10 cellular contexts compared by ENCODE assay signal in the genomic region with DNA sequence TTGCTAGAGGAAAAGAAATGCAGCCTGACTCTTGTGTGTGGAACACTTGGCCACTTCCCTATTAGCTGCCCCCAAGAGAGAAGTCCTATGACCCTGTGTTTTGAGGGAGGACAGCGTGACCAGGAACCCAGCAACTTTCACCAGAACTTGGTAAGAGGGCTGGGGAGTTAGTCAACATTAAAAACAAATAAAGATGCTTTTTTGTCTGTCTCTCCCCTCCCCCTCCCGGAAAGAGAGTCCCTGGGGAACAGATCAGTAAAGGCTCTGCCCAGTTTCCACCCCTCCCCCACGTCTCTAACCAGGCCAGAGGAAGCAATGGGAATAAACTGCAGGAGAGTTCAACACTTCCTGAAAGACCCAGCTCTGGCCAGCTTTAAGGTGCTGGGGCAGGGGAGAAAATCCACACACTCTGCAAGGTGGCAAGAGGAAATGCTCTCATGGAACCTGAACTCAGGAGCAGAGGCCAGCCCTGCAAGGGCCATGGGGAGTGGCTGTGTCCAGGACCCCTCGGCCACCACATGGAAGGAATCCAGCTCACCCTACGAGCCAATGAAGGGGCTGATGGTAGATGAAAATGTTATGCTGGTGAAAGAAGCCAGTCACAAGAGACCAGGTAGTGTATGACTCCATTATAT. TPM values are rescaled to one million over a fixed set of nuclear protein-coding genes. Genes with fewer than 3 reads are reported as not detected.
DNase-seq lines count a peak whose midpoint lies in the region; ATAC-seq and TF ChIP-seq lines count a peak whose summit lies in the region.
"Had no signal": no experiment of that assay in that cellular context is flagged by ENCODE, and none has a peak within 500 bp of the region (broad histone marks: within the 10 kb centered on the region; RNA-seq: fewer than 3 reads in every experiment).

No MANE protein-coding gene starts in this region.

- ATAC-seq in CD4-positive, alpha-beta T cell (ENCODE audit: poor library complexity) = no peak

- in situ Hi-C loops in GM13977 (cut with MboI; ENCODE audit: low pct_unique_long_range_greater_than_20kb, low sequenced_read_pairs, unreplicated experiment) = no loop called here

- POLR2A ChIA-PET in CD4-positive, alpha-beta T cell (lab: Charles Lee) = no interaction called here

- no peak overlapping the region for H3K4me3 Mint-ChIP-seq in Calu3 (ENCODE audit: low read depth, unreplicated experiment)
- H3K4me3 Mint-ChIP-seq in CD4-positive, alpha-beta T cell = no peak overlapping the region
- H3K4me3 Mint-ChIP-seq: activated CD4-positive, alpha-beta T cell treated with anti-CD3 and anti-CD28 coated beads, Interleukin-2, amount 10 ng/mL, durations not matched to agents 7 days and 5 days had no signal

- TF ChIP-seq CTCF in fibroblast of the aortic adventitia (IDR thresholded peaks at IDR 0.05; ENCODE audit: insufficient read depth, low read length) (no peak), Calu3 (IDR thresholded peaks at IDR 0.05; ENCODE audit: unreplicated experiment) (no peak), GM13977 (IDR thresholded peaks at IDR 0.05; ENCODE audit: extremely low read depth, insufficient read depth, missing control alignments) (no peak)
- TF ChIP-seq CTCF in CD4-positive, alpha-beta T cell (IDR thresholded peaks at IDR 0.05) = no peak

- H3K9me3 Mint-ChIP-seq in Calu3 (ENCODE audit: low read depth, unreplicated experiment) = no peaks in the 10 kb centered on the region
- H3K9me3 Mint-ChIP-seq in CD4-positive, alpha-beta T cell = no peaks in the 10 kb centered on the region

- H3K36me3 ChIP-seq in muscle layer of duodenum (ENCODE audit: control insufficient read depth in 1 of 2, insufficient read depth in 2 of 2, low read length in 2 of 2) = no peaks in the 10 kb centered on the region

- intact Hi-C loops in Calu3 (cut with micrococcal nuclease; ENCODE audit: unreplicated experiment) = no loop called here
- intact Hi-C loops in CD4-positive, alpha-beta T cell (cut with DNase I, micrococcal nuclease) = no loop called here

- CTCF ChIA-PET in Calu3 (lab: Charles Lee) = no interaction called here
- CTCF ChIA-PET in CD4-positive, alpha-beta T cell (lab: Charles Lee) = no interaction called here

- H3K27ac ChIP-seq in muscle layer of duodenum (ENCODE audit: low read length) = peak overlapping the region; percentile 44
- no peak overlapping the region for H3K27ac ChIP-seq in CD4-positive, alpha-beta T cell (ENCODE audit: low read depth, low read length)

- DNase-seq in SKM-1 treated with dmso at 0.1 percent for 144 hours (lab: John Stamatoyannopoulos, UW; ENCODE audit: unreplicated experiment) (peak; percentile 33), SKM-1 (lab: John Stamatoyannopoulos, UW; ENCODE audit: unreplicated experiment) (no peak), fibroblast of the aortic adventitia (ENCODE audit: low read depth) (peak; percentile 45), Calu3 (no peak), GM13977 (ENCODE audit: low spot score) (no peak), EL (no peak)
- no peak for DNase-seq in CD4-positive, alpha-beta T cell
- DNase-seq: activated CD4-positive, alpha-beta T cell treated with anti-CD3 and anti-CD28 coated beads, Interleukin-2, amount 10 ng/mL, durations not matched to agents 7 days and 5 days; central memory CD4-positive, alpha-beta T cell had no signal

- H3K4me3 ChIP-seq in fibroblast of the aortic adventitia (ENCODE audit: low read depth, low read length) (no peak overlapping the region), muscle layer of duodenum (ENCODE audit: low read depth in 1 of 2, low read length in 2 of 2) (no peak overlapping the region)

- H3K4me1 Mint-ChIP-seq in Calu3 (ENCODE audit: low read depth, unreplicated experiment) = no peaks in the 10 kb centered on the region
- H3K4me1 Mint-ChIP-seq in CD4-positive, alpha-beta T cell (ENCODE audit: low read depth) = no peaks in the 10 kb centered on the region
- H3K4me1 Mint-ChIP-seq: activated CD4-positive, alpha-beta T cell treated with anti-CD3 and anti-CD28 coated beads, Interleukin-2, amount 10 ng/mL, durations not matched to agents 7 days and 5 days had no signal

- no peaks in the 10 kb centered on the region for H3K27me3 ChIP-seq in muscle layer of duodenum (ENCODE audit: low read depth, low read length)
- H3K27me3 ChIP-seq in CD4-positive, alpha-beta T cell (ENCODE audit: control insufficient read depth, insufficient read depth, low read length) = no peaks in the 10 kb centered on the region

- H3K27me3 Mint-ChIP-seq in Calu3 (ENCODE audit: unreplicated experiment) = peaks cover 24% of the 10 kb centered on the region
- no peaks in the 10 kb centered on the region for H3K27me3 Mint-ChIP-seq in CD4-positive, alpha-beta T cell

- no peak overlapping the region for H3K27ac Mint-ChIP-seq in Calu3 (ENCODE audit: unreplicated experiment)
- no peak overlapping the region for H3K27ac Mint-ChIP-seq in CD4-positive, alpha-beta T cell
- H3K27ac Mint-ChIP-seq: activated CD4-positive, alpha-beta T cell treated with anti-CD3 and anti-CD28 coated beads, Interleukin-2, amount 10 ng/mL, durations not matched to agents 7 days and 5 days had no signal

- H3K4me1 ChIP-seq in muscle layer of duodenum (ENCODE audit: control insufficient read depth in 1 of 2, insufficient read depth in 2 of 2, low read length in 2 of 2) = peaks cover 27 to 30% of the 10 kb centered on the region in 2 donors

- no peaks in the 10 kb centered on the region for H3K36me3 Mint-ChIP-seq in Calu3 (ENCODE audit: insufficient read depth, unreplicated experiment)
- no peaks in the 10 kb centered on the region for H3K36me3 Mint-ChIP-seq in CD4-positive, alpha-beta T cell (ENCODE audit: low read depth)

- BruUV-seq in Calu3 (replicated peaks; lab: Mats Ljungman, UMichigan) = no TSS peak

- no peaks in the 10 kb centered on the region for H3K9me3 ChIP-seq in muscle layer of duodenum (ENCODE audit: control insufficient read depth in 1 of 2, low read length in 2 of 2)
- H3K9me3 ChIP-seq in CD4-positive, alpha-beta T cell (ENCODE audit: control insufficient read depth, low read length) = no peaks in the 10 kb centered on the region

RNA-seq across cellular contexts. Expression of a gene that starts 21.5 kb away (rescaled TPM):
- total RNA-seq in fibroblast of the aortic adventitia (ENCODE audit: low replicate concordance) (15.8 and 20.4 TPM in 2 replicates), Calu3 (2022) (7.5 TPM in 2 replicates)
- total RNA-seq in CD4-positive, alpha-beta T cell = 1 to 10 TPM; 6.9 to 7.0 TPM

Comparison
In these comparisons a context has a peak if more than half of its experiments do, and no peak if none do; other contexts are left out.
1. DNase-seq: peak in SKM-1 treated with dmso at 0.1 percent for 144 hours (single experiment) and fibroblast of the aortic adventitia (single experiment); none in SKM-1 (single experiment), Calu3 (single experiment), GM13977 (single experiment), CD4-positive, alpha-beta T cell (0 of 10) and EL (single experiment).